Comparison of ENCODE assay signal across 11 cellular contexts in the genomic region with DNA sequence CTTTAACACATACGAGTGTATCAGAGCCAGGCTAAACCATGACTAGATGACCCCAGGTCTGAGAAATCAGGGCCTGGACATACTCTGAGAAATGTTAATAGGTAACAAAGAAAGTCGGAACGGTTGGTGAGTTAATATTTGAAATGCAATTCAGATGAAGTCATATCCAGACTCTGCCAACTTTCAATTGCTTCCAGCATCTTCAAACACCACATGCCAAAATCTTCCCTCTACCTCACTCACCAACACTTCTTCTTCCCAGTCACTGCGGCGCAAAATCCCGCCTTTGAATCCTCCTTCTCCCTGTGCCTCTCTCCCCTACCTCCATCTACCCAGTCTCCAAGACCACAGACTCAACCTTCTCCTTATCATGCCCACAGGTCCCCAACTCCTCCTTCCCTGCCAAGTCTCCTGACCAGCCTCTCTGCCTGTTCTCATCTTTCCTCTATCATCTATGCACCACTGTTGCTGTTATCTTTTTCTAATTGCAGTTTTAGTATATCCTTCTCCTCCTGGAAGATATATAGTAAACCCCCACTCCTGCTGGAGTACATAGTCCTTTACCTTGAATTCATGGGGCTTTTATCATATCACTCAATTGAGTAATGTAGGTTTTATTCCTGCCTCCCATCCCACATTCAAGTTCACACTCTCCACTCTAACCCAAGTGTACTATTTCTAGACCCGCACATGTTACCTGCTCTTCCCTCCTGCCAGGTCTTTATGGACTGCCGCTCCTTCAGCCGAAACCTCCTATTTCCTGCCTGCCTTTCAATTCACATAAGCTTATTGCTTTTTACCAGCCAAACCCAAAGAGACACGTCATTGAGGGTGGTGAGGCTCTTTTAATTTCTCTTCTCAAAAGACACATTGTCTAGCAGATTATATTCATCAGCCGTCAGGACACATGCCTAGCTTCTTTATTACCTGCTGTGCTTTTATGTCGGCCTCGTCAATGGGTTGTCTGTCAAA. TPM values are rescaled to one million over a fixed set of nuclear protein-coding genes. Genes with fewer than 3 reads are reported as not detected.
A peak's percentile ranks its signal among the peaks of the same experiment; 100 is the strongest.
DNase-seq lines count a peak whose midpoint lies in the region; ATAC-seq, FAIRE-seq and TF ChIP-seq lines count a peak whose summit lies in the region.
"Had no signal": no experiment of that assay in that cellular context is flagged by ENCODE, and none has a peak within 500 bp of the region (broad histone marks: within the 10 kb centered on the region; RNA-seq: fewer than 3 reads in every experiment).

No MANE protein-coding gene starts in this region.

- peak in 1 of 2 donors; percentile 37 for TF ChIP-seq RAD21 in liver (IDR thresholded peaks at IDR 0.05)
- no peak for TF ChIP-seq RAD21 in HepG2 (CRISPR knock-in tag; IDR thresholded peaks at IDR 0.05)

- H3K9me3 ChIP-seq in liver (ENCODE audit: control insufficient read depth in 4 of 4, low read length in 3 of 4) (no peaks in the 10 kb centered on the region), HepG2 (ENCODE audit: low read length) (no peaks in the 10 kb centered on the region)
- H3K9me3 ChIP-seq: sigmoid colon had no signal

- no peak for FAIRE-seq in HepG2 (lab: Jason Lieb, UNC)
- no peak for FAIRE-seq in urothelium cell line (lab: Jason Lieb, UNC)

- H3K4me1 ChIP-seq in liver (ENCODE audit: control insufficient read depth in 4 of 4, insufficient read depth in 4 of 4, low read length in 3 of 4): peaks cover 17 to 66% (median 46%) of the 10 kb centered on the region in 4 donors
- no peaks in the 10 kb centered on the region for H3K4me1 ChIP-seq in HepG2 (ENCODE audit: insufficient read depth, low read length)
- H3K4me1 ChIP-seq: sigmoid colon had no signal

- H3K9me3 Mint-ChIP-seq in activated CD4-positive, alpha-beta memory T cell treated with anti-CD3 and anti-CD28 coated beads for 36 hours: no peaks in the 10 kb centered on the region

- ATAC-seq in HepG2 (no peak), GM18519 (IDR thresholded peaks at IDR 0.05; ENCODE audit: low FRiP score, unreplicated experiment) (no peak)

- no peak overlapping the region for H3K4me3 Mint-ChIP-seq in activated CD4-positive, alpha-beta memory T cell treated with anti-CD3 and anti-CD28 coated beads for 36 hours

- H3K27me3 Mint-ChIP-seq in activated CD4-positive, alpha-beta memory T cell treated with anti-CD3 and anti-CD28 coated beads for 36 hours: peaks cover 4% of the 10 kb centered on the region

- H3K36me3 ChIP-seq in liver (ENCODE audit: control insufficient read depth in 4 of 4, insufficient read depth in 3 of 4, low read depth in 1 of 4, low read length in 3 of 4): no peaks in the 10 kb centered on the region
- H3K36me3 ChIP-seq in HepG2 (replicated peaks in 1 of 2; ENCODE audit: control insufficient read depth in 1 of 2, insufficient read depth in 2 of 2, low read length in 2 of 2): no peaks in the 10 kb centered on the region
- H3K36me3 ChIP-seq: sigmoid colon had no signal

- no TSS peak for BruUV-seq in HepG2 (replicated peaks; lab: Mats Ljungman, UMichigan)

- no peaks in the 10 kb centered on the region for H3K79me2 ChIP-seq in HepG2 (ENCODE audit: insufficient read depth, low read length)

- H3K36me3 Mint-ChIP-seq in activated CD4-positive, alpha-beta memory T cell treated with anti-CD3 and anti-CD28 coated beads for 36 hours: no peaks in the 10 kb centered on the region

- no peaks in the 10 kb centered on the region for H3K27me3 ChIP-seq in liver (ENCODE audit: control insufficient read depth in 4 of 4, insufficient read depth in 4 of 4, low read length in 3 of 4)
- peaks cover 0 to 20% of the 10 kb centered on the region in 2 experiments; a peak in 2 of 5 replicates for H3K27me3 ChIP-seq in HepG2 (ENCODE audit: control insufficient read depth in 1 of 2, insufficient read depth in 2 of 2, low read length in 2 of 2)
- H3K27me3 ChIP-seq: sigmoid colon had no signal

- TF ChIP-seq CTCF in liver (IDR thresholded peaks at IDR 0.05; ENCODE audit: low read depth, low read length, missing input control) (no peak), HepG2 (CRISPR knock-in tag; IDR thresholded peaks at IDR 0.05) (no peak)

- no peak overlapping the region for H2AFZ ChIP-seq in HepG2 (ENCODE audit: low read length)

- TF ChIP-seq EP300 in HepG2 (IDR thresholded peaks at IDR 0.05; ENCODE audit: low read depth in 2 of 2, low read length in 2 of 2): no peak
- no peak for TF ChIP-seq EP300 in HepG2 (CRISPR knock-in tag; IDR thresholded peaks at IDR 0.05; ENCODE audit: borderline replicate concordance)

- H3K4me2 ChIP-seq in HepG2 (ENCODE audit: low read depth, low read length): no peak overlapping the region

- H4K20me1 ChIP-seq in HepG2 (ENCODE audit: insufficient read depth, low read length): no peaks in the 10 kb centered on the region

- POLR2A ChIA-PET in HepG2 (lab: Yijun Ruan, JAX): no interaction called here
- POLR2A ChIA-PET in activated CD4-positive, alpha-beta memory T cell treated with anti-CD3 and anti-CD28 coated beads for 36 hours (lab: Charles Lee): no interaction called here

- TF ChIP-seq POLR2A in HepG2 (IDR thresholded peaks at IDR 0.05; ENCODE audit: insufficient read depth in 1 of 2, low read depth in 2 of 2, low read length in 2 of 2): no peak

- peak overlapping the region; percentile 62 to 71 for H3K27ac ChIP-seq in liver (ENCODE audit: low read depth in 1 of 2, low read length in 2 of 2)
- no peak overlapping the region for H3K27ac ChIP-seq in HepG2 (ENCODE audit: extremely low read length, insufficient read depth, low read length)
- H3K27ac ChIP-seq: epithelial cell of prostate, sigmoid colon had no signal

- no peak overlapping the region for H3K27ac Mint-ChIP-seq in activated CD4-positive, alpha-beta memory T cell treated with anti-CD3 and anti-CD28 coated beads for 36 hours

- DNase-seq in HepG2 (ENCODE audit: low spot score): no peak
- DNase-seq in amniotic epithelial cell (ENCODE audit: low read depth): peak; percentile 30
- DNase-seq in inferior parietal cortex (ENCODE audit: extremely low spot score): peak; percentile 17
- peak; percentile 33 for DNase-seq in urothelium cell line (ENCODE audit: low spot score)
- no peak for DNase-seq in NCI-H1105 treated with DMSO at 0.1 percent for 48 hours (lab: John Stamatoyannopoulos, UW)
- no peak for DNase-seq in activated CD4-positive, alpha-beta memory T cell treated with anti-CD3 and anti-CD28 coated beads for 36 hours
- DNase-seq: NCI-H187, sigmoid colon had no signal

- 49% methylated on average over 13 of the region's 13 CpGs for WGBS in liver
- 16% methylated on average over 13 of the region's 13 CpGs for WGBS in HepG2 (ENCODE audit: low lambda C conversion rate)

- in situ Hi-C loops in HepG2 (cut with HindIII; ENCODE audit: extremely low pct_ligation_motif_present, low pct_unique_long_range_greater_than_20kb): no loop called here

- H3K9ac ChIP-seq in liver (ENCODE audit: low read depth in 1 of 2, low read length in 2 of 2): no peak overlapping the region
- no peak overlapping the region for H3K9ac ChIP-seq in HepG2 (ENCODE audit: insufficient read depth, low read depth, low read length)

- H3K4me3 ChIP-seq in liver (ENCODE audit: low read depth in 1 of 3, low read length in 3 of 3) (no peak overlapping the region), HepG2 (replicated peaks in 1 of 3; ENCODE audit: insufficient read depth in 1 of 3, low read depth in 2 of 3, low read length in 3 of 3) (no peak overlapping the region)
- H3K4me3 ChIP-seq: sigmoid colon had no signal

- no peaks in the 10 kb centered on the region for H3K4me1 Mint-ChIP-seq in activated CD4-positive, alpha-beta memory T cell treated with anti-CD3 and anti-CD28 coated beads for 36 hours (ENCODE audit: low read depth)

- CTCF ChIA-PET in HepG2 (lab: Yijun Ruan, JAX; ENCODE audit: low intra/inter-chr PET ratio, low total read pairs): no interaction called here
- CTCF ChIA-PET in activated CD4-positive, alpha-beta memory T cell treated with anti-CD3 and anti-CD28 coated beads for 36 hours (lab: Charles Lee): no interaction called here

- intact Hi-C loops in HepG2 (cut with micrococcal nuclease; ENCODE audit: unreplicated experiment): no loop called here
- intact Hi-C loops in activated CD4-positive, alpha-beta memory T cell treated with anti-CD3 and anti-CD28 coated beads for 36 hours (cut with micrococcal nuclease): no loop called here

TF ChIP-seq in liver, 16 proteins besides CTCF, POLR2A, EP300 and RAD21 (continues in another document):
- no peak for TF ChIP-seq NR2F2 (IDR thresholded peaks at IDR 0.05)

TF ChIP-seq in HepG2, 621 proteins besides CTCF, POLR2A, EP300 and RAD21 (continues in another document):
- TF ChIP-seq TAF1 (CRISPR knock-in tag; IDR thresholded peaks at IDR 0.05) (no peak), HOXA3 (CRISPR knock-in tag; IDR thresholded peaks at IDR 0.05) (no peak), ZNF331 (CRISPR knock-in tag; IDR thresholded peaks at IDR 0.05) (no peak), CREB1 (IDR thresholded peaks at IDR 0.05) (no peak), CREB1 (CRISPR knock-in tag; IDR thresholded peaks at IDR 0.05) (no peak), MTA1 (CRISPR knock-in tag; IDR thresholded peaks at IDR 0.05; ENCODE audit: borderline replicate concordance) (no peak)

RNA-seq across cellular contexts. Expression of a gene that starts 41.5 kb away (rescaled TPM):
- 10 to 100 TPM in 1 of 2 donors, 1 to 10 TPM in 1; 5.6 to 18.3 TPM for total RNA-seq in liver
- polyA plus RNA-seq in liver: 1 to 10 TPM; 1.2 to 5.7 TPM
- total RNA-seq in HepG2 (2016; rRNA removed; fragmentation: Illumina TruSeq; extraction: Trizol): 3.1 TPM in 2 replicates
- 0.44 and 0.51 TPM in 2 replicates for total RNA-seq in HepG2 (2016; cell fraction: cytosol; rRNA removed; fragmentation: Illumina TruSeq; extraction: Trizol; ENCODE audit: low read depth)
- total RNA-seq in HepG2 (2016; cell fraction: insoluble cytoplasmic fraction; rRNA removed; fragmentation: Illumina TruSeq; extraction: Trizol): 2.8 and 3.3 TPM in 2 replicates
- 2.2 and 2.5 TPM in 2 replicates for total RNA-seq in HepG2 (2016; cell fraction: membrane; rRNA removed; fragmentation: Illumina TruSeq; extraction: Trizol)
- 2.1 and 2.7 TPM in 2 replicates for total RNA-seq in HepG2 (2016; cell fraction: nucleus; rRNA removed; fragmentation: Illumina TruSeq; extraction: Trizol)
- 4.3 and 4.4 TPM in 2 replicates for polyA plus RNA-seq in HepG2 (2011; rRNA removed)
- 2.7 TPM in 2 replicates for polyA plus RNA-seq in HepG2 (2011; cell fraction: cytosol; rRNA removed)
- polyA plus RNA-seq in HepG2 (2011; cell fraction: nucleus; rRNA removed): 8.0 and 9.0 TPM in 2 replicates
- 3.9 and 4.1 TPM in 2 replicates for polyA plus RNA-seq in HepG2 (2012)
- polyA plus RNA-seq in HepG2 (2016; cell fraction: cytosol; fragmentation: Illumina TruSeq; extraction: Trizol; ENCODE audit: low read depth): 0.16 and 0.23 TPM in 2 replicates
- polyA plus RNA-seq in HepG2 (2016; cell fraction: insoluble cytoplasmic fraction; fragmentation: Illumina TruSeq; extraction: Trizol; ENCODE audit: low read depth): 2.4 and 3.0 TPM in 2 replicates
- 1.1 and 1.4 TPM in 2 replicates for polyA plus RNA-seq in HepG2 (2016; cell fraction: membrane; fragmentation: Illumina TruSeq; extraction: Trizol; ENCODE audit: low read depth)
- 6.3 and 6.5 TPM in 2 replicates for polyA plus RNA-seq in HepG2 (2016; cell fraction: nucleus; fragmentation: Illumina TruSeq; extraction: Trizol; ENCODE audit: insufficient read depth, low read depth)
- 2.7 and 7.5 TPM in 2 replicates for polyA minus RNA-seq in HepG2 (2011; rRNA and poly(A)+ RNA removed; ENCODE audit: low replicate concordance)
- polyA minus RNA-seq in HepG2 (2011; cell fraction: cytosol; rRNA and poly(A)+ RNA removed): 3.6 and 4.1 TPM in 2 replicates
- polyA minus RNA-seq in HepG2 (2011; cell fraction: nucleus; rRNA and poly(A)+ RNA removed): 4.1 and 4.2 TPM in 2 replicates
- 1 to 10 TPM; 4.7 to 5.1 TPM for total RNA-seq in activated CD4-positive, alpha-beta memory T cell treated with anti-CD3 and anti-CD28 coated beads for 36 hours

Comparison
In these comparisons a context has a peak if more than half of its experiments do, and no peak if none do; other contexts are left out.
1. DNase-seq: peak in amniotic epithelial cell (single experiment), inferior parietal cortex (single experiment) and urothelium cell line (single experiment); none in HepG2 (single experiment), NCI-H1105 treated with DMSO at 0.1 percent for 48 hours (single experiment) and activated CD4-positive, alpha-beta memory T cell treated with anti-CD3 and anti-CD28 coated beads for 36 hours (single experiment).